9 cellular contexts compared by ENCODE assay signal in genomic region chr2:217622205-217622621, GRCh38.
DNase-seq lines count a peak whose midpoint lies in the region; ATAC-seq and FAIRE-seq lines count a peak whose summit lies in the region.
"Had no signal": no experiment of that assay in that cellular context is flagged by ENCODE, and none has a peak within 500 bp of the region (broad histone marks: within the 10 kb centered on the region; RNA-seq: fewer than 3 reads in every experiment).

No MANE protein-coding gene starts in this region.

- no peaks in the 10 kb centered on the region for H3K4me1 ChIP-seq in CD8-positive, alpha-beta memory T cell (ENCODE audit: insufficient read depth, low read length)

- H3K36me3 Mint-ChIP-seq in CD8-positive, alpha-beta memory T cell, result peaks cover 0 to 2% (median 0%) of the 10 kb centered on the region in 3 donors

- no peak overlapping the region for H3K27ac Mint-ChIP-seq in CD8-positive, alpha-beta memory T cell

- H3K27ac ChIP-seq in CD8-positive, alpha-beta memory T cell (ENCODE audit: low read depth, low read length), result no peak overlapping the region

- DNase-seq in DMS153 treated with DMSO at 0.1 percent for 48 hours (lab: John Stamatoyannopoulos, UW; ENCODE audit: unreplicated experiment) (peak; percentile 39), NCI-H748 treated with DMSO at 0.1 percent for 48 hours (lab: John Stamatoyannopoulos, UW) (peak; percentile 38), frontal cortex (ENCODE audit: low spot score in 2 of 2) (peak; percentile 18 to 38), non-pigmented ciliary epithelial cell (ENCODE audit: low read depth) (peak; percentile 37)
- no peak for DNase-seq in activated naive CD4-positive, alpha-beta T cell (lab: John Stamatoyannopoulos, UW)
- DNase-seq in CD8-positive, alpha-beta memory T cell, result no peak
- DNase-seq: cerebellar nuclear complex had no signal

- H3K4me3 Mint-ChIP-seq in CD8-positive, alpha-beta memory T cell, result no peak overlapping the region

- no peaks in the 10 kb centered on the region for H3K36me3 ChIP-seq in CD8-positive, alpha-beta memory T cell (ENCODE audit: insufficient read depth, low read length)

- POLR2A ChIA-PET in CD8-positive, alpha-beta memory T cell (lab: Charles Lee), result no interaction called here

- no peak overlapping the region for H3K4me3 ChIP-seq in CD8-positive, alpha-beta memory T cell (ENCODE audit: low read length)

- ATAC-seq in GM18511 (IDR thresholded peaks at IDR 0.05; ENCODE audit: unreplicated experiment), result no peak
- no peak for ATAC-seq in GM18502 (IDR thresholded peaks at IDR 0.05; ENCODE audit: poor library complexity, unreplicated experiment)

- H3K4me1 Mint-ChIP-seq in CD8-positive, alpha-beta memory T cell, result no peaks in the 10 kb centered on the region

- CTCF ChIA-PET in CD8-positive, alpha-beta memory T cell (lab: Charles Lee), result no interaction called here

- H3K27me3 ChIP-seq in CD8-positive, alpha-beta memory T cell (ENCODE audit: insufficient read depth, low read length, poor library complexity, severe bottlenecking), result no peaks in the 10 kb centered on the region

- H3K27me3 Mint-ChIP-seq in CD8-positive, alpha-beta memory T cell, result peaks cover 0 to 2% of the 10 kb centered on the region in 2 donors

- no peaks in the 10 kb centered on the region for H3K9me3 ChIP-seq in CD8-positive, alpha-beta memory T cell (ENCODE audit: low read length)

- H3K9me3 Mint-ChIP-seq in CD8-positive, alpha-beta memory T cell, result peaks cover 0 to 1% (median 0%) of the 10 kb centered on the region in 5 donors

- FAIRE-seq in frontal cortex (lab: Jason Lieb, UNC), result no peak

Comparison
In these comparisons a context has a peak if more than half of its experiments do, and no peak if none do; other contexts are left out.
1. DNase-seq: peak in DMS153 treated with DMSO at 0.1 percent for 48 hours (single experiment), NCI-H748 treated with DMSO at 0.1 percent for 48 hours (single experiment), frontal cortex (2 of 2) and non-pigmented ciliary epithelial cell (single experiment); none in activated naive CD4-positive, alpha-beta T cell (0 of 4) and CD8-positive, alpha-beta memory T cell (0 of 5).